1 cellular context compared by ENCODE assay signal in the genomic region with DNA sequence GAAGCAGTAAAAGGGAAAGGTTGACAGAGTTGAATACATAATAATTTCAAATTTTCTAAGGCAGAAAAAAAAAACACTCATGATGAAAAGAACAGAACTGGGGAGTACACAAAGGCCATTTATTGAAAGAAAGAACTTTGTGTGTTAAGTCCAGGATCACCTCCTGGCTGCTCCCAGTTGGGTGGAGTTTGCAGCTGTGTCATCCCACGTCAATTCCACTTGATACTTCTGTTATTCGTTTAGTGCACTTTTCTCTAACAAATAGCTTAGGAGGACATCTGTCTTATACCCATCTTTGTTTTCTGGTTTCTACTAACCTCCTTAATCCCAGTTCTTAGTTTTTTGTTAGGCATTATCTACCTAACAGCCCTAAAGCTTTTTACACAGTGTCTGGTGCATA.
TF ChIP-seq lines count a peak whose summit lies in the region.

No MANE protein-coding gene starts in this region.

TF ChIP-seq in WTC11, 78 proteins besides CTCF, POLR2A, EP300 and RAD21 (continued from another document):
- TF ChIP-seq CDX4 (CRISPR knock-in tag; IDR thresholded peaks at IDR 0.05; ENCODE audit: borderline replicate concordance) (no peak), ATF6 (CRISPR knock-in tag; IDR thresholded peaks at IDR 0.05) (no peak), JAZF1 (CRISPR knock-in tag; IDR thresholded peaks at IDR 0.05) (no peak)
- TF ChIP-seq, protein P1, sequence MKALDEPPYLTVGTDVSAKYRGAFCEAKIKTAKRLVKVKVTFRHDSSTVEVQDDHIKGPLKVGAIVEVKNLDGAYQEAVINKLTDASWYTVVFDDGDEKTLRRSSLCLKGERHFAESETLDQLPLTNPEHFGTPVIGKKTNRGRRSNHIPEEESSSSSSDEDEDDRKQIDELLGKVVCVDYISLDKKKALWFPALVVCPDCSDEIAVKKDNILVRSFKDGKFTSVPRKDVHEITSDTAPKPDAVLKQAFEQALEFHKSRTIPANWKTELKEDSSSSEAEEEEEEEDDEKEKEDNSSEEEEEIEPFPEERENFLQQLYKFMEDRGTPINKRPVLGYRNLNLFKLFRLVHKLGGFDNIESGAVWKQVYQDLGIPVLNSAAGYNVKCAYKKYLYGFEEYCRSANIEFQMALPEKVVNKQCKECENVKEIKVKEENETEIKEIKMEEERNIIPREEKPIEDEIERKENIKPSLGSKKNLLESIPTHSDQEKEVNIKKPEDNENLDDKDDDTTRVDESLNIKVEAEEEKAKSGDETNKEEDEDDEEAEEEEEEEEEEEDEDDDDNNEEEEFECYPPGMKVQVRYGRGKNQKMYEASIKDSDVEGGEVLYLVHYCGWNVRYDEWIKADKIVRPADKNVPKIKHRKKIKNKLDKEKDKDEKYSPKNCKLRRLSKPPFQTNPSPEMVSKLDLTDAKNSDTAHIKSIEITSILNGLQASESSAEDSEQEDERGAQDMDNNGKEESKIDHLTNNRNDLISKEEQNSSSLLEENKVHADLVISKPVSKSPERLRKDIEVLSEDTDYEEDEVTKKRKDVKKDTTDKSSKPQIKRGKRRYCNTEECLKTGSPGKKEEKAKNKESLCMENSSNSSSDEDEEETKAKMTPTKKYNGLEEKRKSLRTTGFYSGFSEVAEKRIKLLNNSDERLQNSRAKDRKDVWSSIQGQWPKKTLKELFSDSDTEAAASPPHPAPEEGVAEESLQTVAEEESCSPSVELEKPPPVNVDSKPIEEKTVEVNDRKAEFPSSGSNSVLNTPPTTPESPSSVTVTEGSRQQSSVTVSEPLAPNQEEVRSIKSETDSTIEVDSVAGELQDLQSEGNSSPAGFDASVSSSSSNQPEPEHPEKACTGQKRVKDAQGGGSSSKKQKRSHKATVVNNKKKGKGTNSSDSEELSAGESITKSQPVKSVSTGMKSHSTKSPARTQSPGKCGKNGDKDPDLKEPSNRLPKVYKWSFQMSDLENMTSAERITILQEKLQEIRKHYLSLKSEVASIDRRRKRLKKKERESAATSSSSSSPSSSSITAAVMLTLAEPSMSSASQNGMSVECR (CRISPR knock-in tag; IDR thresholded peaks at IDR 0.05; ENCODE audit: borderline replicate concordance), result no peak
TF ChIP-seq in WTC11: peak in this region for 0.
